18 cellular contexts compared by ENCODE assay signal in the genomic region with DNA sequence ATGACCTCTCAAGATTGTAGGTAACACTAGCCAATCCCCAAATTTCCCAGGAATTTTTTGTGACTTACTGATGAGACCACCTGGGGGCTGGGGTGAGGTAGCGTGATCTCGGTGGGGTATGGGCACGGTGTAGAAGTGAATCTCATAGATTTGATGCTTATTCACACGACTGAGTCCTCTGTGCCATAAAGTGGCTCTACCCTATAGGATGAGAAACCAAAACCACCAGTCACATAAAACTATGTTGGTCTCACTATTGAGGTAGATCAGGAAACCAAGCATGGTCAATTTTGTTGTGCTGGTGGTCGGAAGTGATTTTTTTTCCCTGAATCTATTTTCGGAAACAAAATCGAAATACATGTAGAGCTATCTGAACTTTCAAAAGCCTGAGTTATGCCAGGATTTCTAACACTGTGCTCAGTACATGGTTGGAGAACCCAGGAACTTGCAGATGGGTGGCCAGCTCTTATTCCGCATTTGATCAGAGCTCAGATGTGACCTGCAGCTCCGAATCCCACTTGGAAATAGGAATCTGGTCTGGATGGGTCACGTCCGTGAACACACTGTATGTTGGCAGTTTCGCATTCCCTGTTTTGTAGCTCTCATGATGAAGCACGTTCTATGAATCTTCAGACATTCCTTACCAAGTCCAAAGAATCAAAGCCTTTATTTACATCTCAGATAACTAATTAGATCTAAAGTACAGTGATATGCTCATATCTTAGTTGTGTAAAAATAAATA.
"Had no signal": no experiment of that assay in that cellular context is flagged by ENCODE, and none has a peak within 500 bp of the region (broad histone marks: within the 10 kb centered on the region; RNA-seq: fewer than 3 reads in every experiment).

No MANE protein-coding gene starts in this region.

- H3K4me3 Mint-ChIP-seq: natural killer cell treated with Interleukin-12 subunit alpha and Interleukin-12 subunit beta and Interleukin-15 and Interleukin-18, amount 100 ng/mL, for 72 hours; neural crest cell; stimulated activated effector memory CD8-positive, alpha-beta T cell treated with anti-CD3 and anti-CD28 coated beads, Interleukin-12 subunit alpha, Interleukin-12 subunit beta, amount 100 ng/mL, for 72 hours had no signal

- H3K9me3 ChIP-seq: lower lobe of right lung, neutrophil, right lobe of liver, stomach, upper lobe of left lung had no signal

- H3K9me3 Mint-ChIP-seq: natural killer cell treated with Interleukin-12 subunit alpha and Interleukin-12 subunit beta and Interleukin-15 and Interleukin-18, amount 100 ng/mL, for 72 hours had no signal

- H3K4me3 ChIP-seq: dorsolateral prefrontal cortex, lower lobe of right lung, right lobe of liver, stomach, tibial artery, upper lobe of left lung had no signal

- H3K36me3 Mint-ChIP-seq: natural killer cell treated with Interleukin-12 subunit alpha and Interleukin-12 subunit beta and Interleukin-15 and Interleukin-18, amount 100 ng/mL, for 72 hours; stimulated activated effector memory CD8-positive, alpha-beta T cell treated with anti-CD3 and anti-CD28 coated beads, Interleukin-12 subunit alpha, Interleukin-12 subunit beta, amount 100 ng/mL, for 72 hours had no signal

- H3K27ac Mint-ChIP-seq: natural killer cell treated with Interleukin-12 subunit alpha and Interleukin-12 subunit beta and Interleukin-15 and Interleukin-18, amount 100 ng/mL, for 72 hours; progenitor cell of endocrine pancreas; stimulated activated effector memory CD8-positive, alpha-beta T cell treated with anti-CD3 and anti-CD28 coated beads, Interleukin-12 subunit alpha, Interleukin-12 subunit beta, amount 100 ng/mL, for 72 hours had no signal

- H3K36me3 ChIP-seq: lower lobe of right lung, neutrophil, right lobe of liver, stomach, tibial artery, upper lobe of left lung had no signal

- H3K9ac ChIP-seq: parathyroid adenoma had no signal

- H3K27me3 Mint-ChIP-seq: progenitor cell of endocrine pancreas had no signal

- DNase-seq: dorsolateral prefrontal cortex; effector CD4-positive, alpha-beta T cell; hypothalamus; left ventricle myocardium superior; lower lobe of right lung; right lobe of liver; stimulated activated CD4-positive, alpha-beta T cell treated with anti-CD3 and anti-CD28 coated beads, Interleukin-2, amount 100 ng/mL, for 24 hours; stimulated activated CD4-positive, alpha-beta T cell treated with anti-CD3 and anti-CD28 coated beads, Interleukin-4, amount 100 ng/mL, for 24 hours; stimulated activated naive CD4-positive, alpha-beta T cell treated with Interleukin-2 at 50 U/mL for 16 hours; stomach; tibial artery; upper lobe of left lung had no signal

- H2AFZ ChIP-seq: parathyroid adenoma had no signal

- H3K27ac ChIP-seq: dorsolateral prefrontal cortex, lower lobe of right lung, parathyroid adenoma, right lobe of liver, stomach, tibial artery, upper lobe of left lung had no signal

- ATAC-seq: left ventricle myocardium superior; lower lobe of right lung; right lobe of liver; stimulated activated effector memory CD8-positive, alpha-beta T cell treated with anti-CD3 and anti-CD28 coated beads, Interleukin-12 subunit alpha, Interleukin-12 subunit beta, amount 100 ng/mL, for 72 hours had no signal

- H3K27me3 ChIP-seq: dorsolateral prefrontal cortex, neutrophil, right lobe of liver, stomach, tibial artery, upper lobe of left lung had no signal

- H3K79me2 ChIP-seq: parathyroid adenoma had no signal

- H3K4me1 ChIP-seq: lower lobe of right lung, parathyroid adenoma, right lobe of liver, upper lobe of left lung had no signal
